In genomic region chr6:13635948-13636658, GRCh38 we compare ENCODE assay signal across 21 cellular contexts. TPM values are rescaled to one million over a fixed set of nuclear protein-coding genes. Genes with fewer than 3 reads are reported as not detected.
A peak's percentile ranks its signal among the peaks of the same experiment; 100 is the strongest.
DNase-seq lines count a peak whose midpoint lies in the region; ATAC-seq and TF ChIP-seq lines count a peak whose summit lies in the region.
"Had no signal": no experiment of that assay in that cellular context is flagged by ENCODE, and none has a peak within 500 bp of the region (broad histone marks: within the 10 kb centered on the region; RNA-seq: fewer than 3 reads in every experiment).

No MANE protein-coding gene starts in this region.

- H3K36me3 Mint-ChIP-seq in activated naive CD4-positive, alpha-beta T cell treated with anti-CD3 and anti-CD28 coated beads for 36 hours (ENCODE audit: low read depth) = peaks cover 49% of the 10 kb centered on the region

- in situ Hi-C loops in mammary epithelial cell (cut with MboI; ENCODE audit: low sequenced_read_pairs in 2 of 2) = no loop called here

- H3K27me3 Mint-ChIP-seq in activated naive CD4-positive, alpha-beta T cell treated with anti-CD3 and anti-CD28 coated beads for 36 hours (ENCODE audit: low read depth) = no peaks in the 10 kb centered on the region
- H3K27me3 Mint-ChIP-seq: activated CD8-positive, alpha-beta memory T cell treated with anti-CD3 and anti-CD28 coated beads, Interleukin-2, amount 10 ng/mL, durations not matched to agents 7 days and 5 days; progenitor cell of endocrine pancreas had no signal

- no TSS peak for BruUV-seq in mammary epithelial cell (replicated peaks; lab: Mats Ljungman, UMichigan)

- no peak overlapping the region for H2AFZ ChIP-seq in mammary epithelial cell (ENCODE audit: low read depth, low read length)

- no peak for ATAC-seq in GM19452 (IDR thresholded peaks at IDR 0.05; ENCODE audit: unreplicated experiment)
- ATAC-seq: activated CD8-positive, alpha-beta memory T cell treated with anti-CD3 and anti-CD28 coated beads, Interleukin-2, amount 10 ng/mL, durations not matched to agents 7 days and 5 days; mucosa of descending colon; Panc1 had no signal

- no peaks in the 10 kb centered on the region for H3K9me3 Mint-ChIP-seq in activated naive CD4-positive, alpha-beta T cell treated with anti-CD3 and anti-CD28 coated beads for 36 hours

- no peak overlapping the region for H3K4me3 ChIP-seq in mammary epithelial cell (replicated peaks in 1 of 3; ENCODE audit: insufficient read depth in 1 of 3, low read depth in 2 of 3, low read length in 3 of 3)
- H3K4me3 ChIP-seq: ascending aorta, dorsolateral prefrontal cortex, mucosa of descending colon, upper lobe of left lung had no signal

- peaks cover 60% of the 10 kb centered on the region for H3K4me1 Mint-ChIP-seq in activated naive CD4-positive, alpha-beta T cell treated with anti-CD3 and anti-CD28 coated beads for 36 hours (ENCODE audit: low read depth)

- H3K9ac ChIP-seq in mammary epithelial cell (ENCODE audit: insufficient read depth, low read length) = no peak overlapping the region

- WGBS in mammary epithelial cell (ENCODE audit: low coverage, missing lambda C conversion rate) = 30% methylated on average over 4 of the region's 4 CpGs

- H3K79me2 ChIP-seq in mammary epithelial cell (ENCODE audit: insufficient read depth, low read length) = no peaks in the 10 kb centered on the region

- CTCF ChIA-PET in activated naive CD4-positive, alpha-beta T cell treated with anti-CD3 and anti-CD28 coated beads for 36 hours (lab: Charles Lee) = interaction anchor here (0.9 to 1.1 kb wide), 3 partner anchors 21 to 198 kb away, joined by 3 to 4 read pairs (median 3); partner anchors contain the start of gene NOL7
- CTCF ChIA-PET in mammary epithelial cell (lab: Charles Lee; ENCODE audit: low non-redundant PET) = interaction anchor here (0.6 kb wide), 1 partner anchor 20 kb away, joined by 6 read pairs; no protein-coding TSS in a partner anchor

- no peaks in the 10 kb centered on the region for H3K27me3 ChIP-seq in mammary epithelial cell (ENCODE audit: insufficient read depth, low read length)
- H3K27me3 ChIP-seq: ascending aorta, dorsolateral prefrontal cortex, upper lobe of left lung had no signal

- peaks cover 7% of the 10 kb centered on the region for H3K4me1 ChIP-seq in mammary epithelial cell (ENCODE audit: insufficient read depth, low read length)

- no peaks in the 10 kb centered on the region for H4K20me1 ChIP-seq in mammary epithelial cell (ENCODE audit: insufficient read depth, low read length)

- intact Hi-C loops in activated naive CD4-positive, alpha-beta T cell treated with anti-CD3 and anti-CD28 coated beads for 36 hours (cut with micrococcal nuclease) = loop anchor here (5.0 kb wide), 2 partner anchors 76 to 151 kb away; partner anchors contain the start of gene RANBP9
- intact Hi-C loops in mammary epithelial cell (cut with micrococcal nuclease) = loop anchor here (5.0 kb wide), 1 partner anchor 76 kb away; the partner anchor contains the start of gene RANBP9

- DNase-seq in activated naive CD4-positive, alpha-beta T cell treated with anti-CD3 and anti-CD28 coated beads for 36 hours = no peak
- no peak for DNase-seq in activated naive CD4-positive, alpha-beta T cell treated with anti-CD3 and anti-CD28 coated beads, Interleukin-2, amount 50 U/mL, for 16 hours
- peak; percentile 54 for DNase-seq in NCI-H526 treated with DMSO at 0.1 percent for 48 hours (lab: John Stamatoyannopoulos, UW)
- no peak for DNase-seq in mammary epithelial cell
- DNase-seq in pons (ENCODE audit: low spot score) = peak; percentile 53
- no peak for DNase-seq in LoVo (ENCODE audit: low spot score)
- no peak for DNase-seq in hypothalamus (lab: John Stamatoyannopoulos, UW)
- DNase-seq: activated CD8-positive, alpha-beta memory T cell treated with anti-CD3 and anti-CD28 coated beads, Interleukin-2, amount 10 ng/mL, durations not matched to agents 7 days and 5 days; DND-41; dorsolateral prefrontal cortex; foreskin fibroblast; GOT3; mucosa of descending colon; NCI-H1105; NCI-H345; T-helper 9 cell; upper lobe of left lung had no signal

- H3K27ac ChIP-seq in mammary epithelial cell (ENCODE audit: insufficient read depth, low read depth, low read length) = no peak overlapping the region
- H3K27ac ChIP-seq: ascending aorta had no signal

- dilution Hi-C loops in mammary epithelial cell (cut with HindIII; ENCODE audit: low sequenced_read_pairs) = no loop called here

- no peaks in the 10 kb centered on the region for H3K9me3 ChIP-seq in mammary epithelial cell (replicated peaks; ENCODE audit: insufficient read depth, low read length)
- H3K9me3 ChIP-seq: ascending aorta, mucosa of descending colon, upper lobe of left lung had no signal

- peaks cover 17% of the 10 kb centered on the region for H3K36me3 ChIP-seq in mammary epithelial cell (ENCODE audit: insufficient read depth, low read length)

- TF ChIP-seq CTCF in mammary epithelial cell (conservative IDR thresholded peaks at IDR 0.05 in 1 of 2, IDR thresholded peaks at IDR 0.05 in 1 of 2; ENCODE audit: extremely low read depth in 1 of 2, insufficient read depth in 1 of 2, low read depth in 1 of 2, low read length in 2 of 2) = no peak

- peak overlapping the region; percentile 48 for H3K4me2 ChIP-seq in mammary epithelial cell (ENCODE audit: insufficient read depth, low read depth, low read length)

- H3K27ac Mint-ChIP-seq in activated naive CD4-positive, alpha-beta T cell treated with anti-CD3 and anti-CD28 coated beads for 36 hours = peak overlapping the region; percentile 84
- H3K27ac Mint-ChIP-seq: progenitor cell of endocrine pancreas had no signal

- H3K4me3 Mint-ChIP-seq in activated naive CD4-positive, alpha-beta T cell treated with anti-CD3 and anti-CD28 coated beads for 36 hours = peak overlapping the region; percentile 2
- H3K4me3 Mint-ChIP-seq: activated CD8-positive, alpha-beta memory T cell treated with anti-CD3 and anti-CD28 coated beads, Interleukin-2, amount 10 ng/mL, durations not matched to agents 7 days and 5 days had no signal

RNA-seq across cellular contexts. Expression of gene NOL7, which starts 21.0 kb away (rescaled TPM):
- total RNA-seq in activated naive CD4-positive, alpha-beta T cell treated with anti-CD3 and anti-CD28 coated beads for 36 hours = 10 to 100 TPM; 79.5 to 80.8 TPM
- total RNA-seq in mammary epithelial cell = 10 to 100 TPM; 20.3 to 70.0 TPM
- polyA plus RNA-seq in mammary epithelial cell = 30.4 TPM
- polyA minus RNA-seq in mammary epithelial cell = 5.3 TPM

Comparison
In these comparisons a context has a peak if more than half of its experiments do, and no peak if none do; other contexts are left out.
1. DNase-seq: peak in NCI-H526 treated with DMSO at 0.1 percent for 48 hours (single experiment) and pons (single experiment); none in activated naive CD4-positive, alpha-beta T cell treated with anti-CD3 and anti-CD28 coated beads for 36 hours (single experiment), activated naive CD4-positive, alpha-beta T cell treated with anti-CD3 and anti-CD28 coated beads, Interleukin-2, amount 50 U/mL, for 16 hours (single experiment), mammary epithelial cell (single experiment), LoVo (single experiment) and hypothalamus (0 of 51).